ENCODE assay signal across 1 cellular context in genomic region chr16:20822451-20823128, GRCh38.
TF ChIP-seq lines count a peak whose summit lies in the region.

No MANE protein-coding gene starts in this region.

TF ChIP-seq in GM12878, 131 proteins besides CTCF, POLR2A, EP300 and RAD21:
- no peak for TF ChIP-seq CBX5 (IDR thresholded peaks at IDR 0.05; ENCODE audit: low read depth)
- TF ChIP-seq HDAC2 (IDR thresholded peaks at IDR 0.05): no peak
- peak; percentile 65; the same call in 1 of the 2 replicates for TF ChIP-seq RAD51 (IDR thresholded peaks at IDR 0.05)
TF ChIP-seq in GM12878: peak in this region for 1.
